1 cellular context compared by ENCODE assay signal in genomic region chr1:68143633-68144032, GRCh38.
TF ChIP-seq lines count a peak whose summit lies in the region.

No MANE protein-coding gene starts in this region.

TF ChIP-seq in liver, 16 proteins besides CTCF, POLR2A, EP300 and RAD21 (continued from another document):
- TF ChIP-seq RXRA (IDR thresholded peaks at IDR 0.05) (peak; percentile 41 to 74), EGR1 (IDR thresholded peaks at IDR 0.05; ENCODE audit: low read depth in 2 of 2) (peak in 1 of 2 donors; percentile 60), JUND (IDR thresholded peaks at IDR 0.05) (peak; percentile 53 to 75), YY1 (IDR thresholded peaks at IDR 0.05) (peak; percentile 49), SP1 (IDR thresholded peaks at IDR 0.05) (peak; percentile 77), NR2F2 (IDR thresholded peaks at IDR 0.05) (no peak), ZBTB33 (IDR thresholded peaks at IDR 0.05) (peak; percentile 73), MAX (IDR thresholded peaks at IDR 0.05) (peak; percentile 69), ATF3 (IDR thresholded peaks at IDR 0.05) (no peak), FOXA1 (IDR thresholded peaks at IDR 0.05) (no peak), HNF4G (IDR thresholded peaks at IDR 0.05) (peak; percentile 35), HNF4A (conservative IDR thresholded peaks at IDR 0.05) (peak; percentile 81 to 84), GABPA (IDR thresholded peaks at IDR 0.05 in 1 of 2, conservative IDR thresholded peaks at IDR 0.05 in 1 of 2) (peak; percentile 25 to 30), FOXA2 (IDR thresholded peaks at IDR 0.05) (peak; percentile 87)
